18 cellular contexts compared by ENCODE assay signal in genomic region chr5:173778152-173778782, GRCh38.
DNase-seq lines count a peak whose midpoint lies in the region; TF ChIP-seq lines count a peak whose summit lies in the region.
"Had no signal": no experiment of that assay in that cellular context is flagged by ENCODE, and none has a peak within 500 bp of the region (broad histone marks: within the 10 kb centered on the region; RNA-seq: fewer than 3 reads in every experiment).

No MANE protein-coding gene starts in this region.

- H3K9me3 ChIP-seq in OCI-LY7 (ENCODE audit: low read length): no peaks in the 10 kb centered on the region
- no peaks in the 10 kb centered on the region for H3K9me3 ChIP-seq in hepatocyte (ENCODE audit: low read depth)
- no peaks in the 10 kb centered on the region for H3K9me3 ChIP-seq in stomach

- H3K4me3 ChIP-seq in OCI-LY7 (ENCODE audit: low read depth, low read length, poor library complexity, severe bottlenecking): no peak overlapping the region
- no peak overlapping the region for H3K4me3 ChIP-seq in hepatocyte
- H3K4me3 ChIP-seq in stomach: no peak overlapping the region

- H3K27me3 ChIP-seq in hepatocyte (no peaks in the 10 kb centered on the region), stomach (no peaks in the 10 kb centered on the region)

- TF ChIP-seq CTCF in OCI-LY7 (conservative IDR thresholded peaks at IDR 0.05; ENCODE audit: low read length) (no peak), hepatocyte (IDR thresholded peaks at IDR 0.05; ENCODE audit: poor library complexity) (no peak), stomach (IDR thresholded peaks at IDR 0.05) (no peak)

- H3K79me2 ChIP-seq in OCI-LY7 (ENCODE audit: insufficient read depth, low read depth, low read length): no peaks in the 10 kb centered on the region
- no peaks in the 10 kb centered on the region for H3K79me2 ChIP-seq in hepatocyte

- CTCF ChIA-PET in OCI-LY7 (lab: Charles Lee; ENCODE audit: unreplicated experiment): no interaction called here

- no peak for TF ChIP-seq EP300 in stomach (IDR thresholded peaks at IDR 0.05)

- H2AFZ ChIP-seq in OCI-LY7 (ENCODE audit: low read length) (peak overlapping the region; percentile 52; the same call in 1 of the 2 replicates), hepatocyte (no peak overlapping the region)

- DNase-seq in SIG-M5 treated with dmso at 0.1 percent for 504 hours (lab: John Stamatoyannopoulos, UW; ENCODE audit: unreplicated experiment): peak; percentile 57
- DNase-seq in SIG-M5 (lab: John Stamatoyannopoulos, UW): no peak
- DNase-seq in OCI-LY7 (ENCODE audit: low spot score): peak; percentile 33
- DNase-seq in hepatocyte (ENCODE audit: low spot score): no peak
- no peak for DNase-seq in stomach
- no peak for DNase-seq in islet precursor cell
- DNase-seq in ecto neural progenitor cell (ENCODE audit: low spot score): no peak
- no peak for DNase-seq in A172 (ENCODE audit: low spot score)
- DNase-seq: 8988T; activated CD8-positive, alpha-beta T cell treated with anti-CD3 and anti-CD28 coated beads for 36 hours; amniotic stem cell; GOT3; naive B cell; NCI-H187; NCI-H524; stimulated activated naive CD8-positive, alpha-beta T cell treated with anti-CD3 and anti-CD28 coated beads, Interleukin-15, amount 100 ng/mL, for 72 hours; SW 1271; WERI-Rb-1 had no signal

- no peak overlapping the region for H3K27ac ChIP-seq in OCI-LY7 (ENCODE audit: low read depth, low read length, poor library complexity, severe bottlenecking)
- peak overlapping the region; percentile 21 for H3K27ac ChIP-seq in hepatocyte
- H3K27ac ChIP-seq in stomach: peak overlapping the region; percentile 2 to 88 (median 76)
- H3K27ac ChIP-seq: WERI-Rb-1 had no signal

- no peaks in the 10 kb centered on the region for H3K9me2 ChIP-seq in OCI-LY7 (ENCODE audit: insufficient read depth, low read length)
- H3K9me2 ChIP-seq in hepatocyte (replicated peaks; ENCODE audit: insufficient read depth): no peaks in the 10 kb centered on the region

- POLR2A ChIA-PET in OCI-LY7 (lab: Charles Lee): interaction anchor here (0.6 to 1.9 kb wide), 5 partner anchors 12 to 149 kb away, joined by 3 to 7 read pairs (median 4); no protein-coding TSS in a partner anchor

- no TSS peak for BruUV-seq in OCI-LY7 (replicated peaks; lab: Mats Ljungman, UMichigan)

- H4K20me1 ChIP-seq in OCI-LY7 (ENCODE audit: insufficient read depth, low read length) (no peaks in the 10 kb centered on the region), hepatocyte (ENCODE audit: insufficient read depth, poor library complexity, severe bottlenecking) (no peaks in the 10 kb centered on the region)

- intact Hi-C loops in OCI-LY7 (cut with micrococcal nuclease; ENCODE audit: unreplicated experiment): no loop called here
- intact Hi-C loops in stomach (cut with DNase I; ENCODE audit: low total_unique reads): no loop called here

- TF ChIP-seq POLR2A in stomach (IDR thresholded peaks at IDR 0.05): no peak

- H3K4me1 ChIP-seq in OCI-LY7 (ENCODE audit: insufficient read depth, low read length, poor library complexity, severe bottlenecking): peaks cover 66% of the 10 kb centered on the region
- peaks cover 13% of the 10 kb centered on the region for H3K4me1 ChIP-seq in hepatocyte (ENCODE audit: insufficient read depth)
- peaks cover 20 to 38% (median 33%) of the 10 kb centered on the region in 4 donors for H3K4me1 ChIP-seq in stomach

- H3K4me2 ChIP-seq in OCI-LY7 (ENCODE audit: low read length) (peak overlapping the region; percentile 37), hepatocyte (no peak overlapping the region)

- no peaks in the 10 kb centered on the region for H3K36me3 ChIP-seq in OCI-LY7 (ENCODE audit: insufficient read depth, low read length)
- no peaks in the 10 kb centered on the region for H3K36me3 ChIP-seq in hepatocyte (replicated peaks; ENCODE audit: insufficient read depth, low read depth)
- H3K36me3 ChIP-seq in stomach: no peaks in the 10 kb centered on the region
- H3K36me3 ChIP-seq: WERI-Rb-1 had no signal

- WGBS in hepatocyte (ENCODE audit: low lambda C conversion rate, missing lambda C conversion rate): 79% methylated on average over 6 of the region's 6 CpGs
- 67 to 79% (median 74%) methylated on average over 6 of the region's 6 CpGs for WGBS in stomach, 5 donors

Comparison
In these comparisons a context has a peak if more than half of its experiments do, and no peak if none do; other contexts are left out.
1. DNase-seq: peak in SIG-M5 treated with dmso at 0.1 percent for 504 hours (single experiment) and OCI-LY7 (single experiment); none in SIG-M5 (single experiment), hepatocyte (single experiment), stomach (single experiment), islet precursor cell (single experiment), ecto neural progenitor cell (single experiment) and A172 (single experiment).